Comparison of ENCODE assay signal across 1 cellular context in genomic region chr10:11885437-11886137, GRCh38.
TF ChIP-seq lines count a peak whose summit lies in the region.

No MANE protein-coding gene starts in this region.

TF ChIP-seq in K562, 482 proteins besides CTCF, POLR2A, EP300 and RAD21 (continued from another document):
- no peak for TF ChIP-seq ARID3A (IDR thresholded peaks at IDR 0.05; ENCODE audit: borderline replicate concordance, low read depth, low read length)
- no peak for TF ChIP-seq PCBP1 (IDR thresholded peaks at IDR 0.05; ENCODE audit: low read depth, low read length, poor library complexity, severe bottlenecking)
- TF ChIP-seq ILF3 (IDR thresholded peaks at IDR 0.05; ENCODE audit: borderline replicate concordance) = no peak
- peak; percentile 26; the same call in 1 of the 2 replicates for TF ChIP-seq RBFOX2 (IDR thresholded peaks at IDR 0.05; ENCODE audit: low read depth, low read length)
- TF ChIP-seq PATZ1 (CRISPR knock-in tag; IDR thresholded peaks at IDR 0.05; ENCODE audit: borderline replicate concordance) = no peak
- TF ChIP-seq CBFB (CRISPR knock-in tag; IDR thresholded peaks at IDR 0.05) = no peak
- TF ChIP-seq ZNF274 (IDR thresholded peaks at IDR 0.05; ENCODE audit: borderline replicate concordance, low read depth, low read length) = no peak
- TF ChIP-seq POLR2G (IDR thresholded peaks at IDR 0.05; ENCODE audit: low read depth, low read length) = peak; percentile 10; the same call in 1 of the 2 replicates
- no peak for TF ChIP-seq ZNF431 (CRISPR knock-in tag; IDR thresholded peaks at IDR 0.05)
- no peak for TF ChIP-seq ZNF785 (CRISPR knock-in tag; IDR thresholded peaks at IDR 0.05)
- no peak for TF ChIP-seq XRCC3 (IDR thresholded peaks at IDR 0.05)
- TF ChIP-seq MEF2A (IDR thresholded peaks at IDR 0.05; ENCODE audit: control insufficient read depth, low read depth, low read length) = no peak
- TF ChIP-seq ZNF140 (CRISPR knock-in tag; IDR thresholded peaks at IDR 0.05) = no peak
